In genomic region chr3:31531465-31531991, GRCh38 we compare ENCODE assay signal across 7 cellular contexts. TPM values are rescaled to one million over a fixed set of nuclear protein-coding genes. Genes with fewer than 3 reads are reported as not detected.
DNase-seq lines count a peak whose midpoint lies in the region; ATAC-seq, FAIRE-seq and TF ChIP-seq lines count a peak whose summit lies in the region.

No MANE protein-coding gene starts in this region.

- H4K91ac ChIP-seq in H1 (replicated peaks; ENCODE audit: insufficient read length, low read length), result peak overlapping the region; percentile 76

- peak overlapping the region; percentile 99; the same call in 1 of the 2 replicates for H4K8ac ChIP-seq in H1 (ENCODE audit: extremely low read depth, insufficient read depth, low read length)

- no peak overlapping the region for H3K14ac ChIP-seq in H1 (ENCODE audit: insufficient read length)

- H3K36me3 Mint-ChIP-seq in GM23338 (ENCODE audit: low read depth), result no peaks in the 10 kb centered on the region

- H3K9me3 ChIP-seq in OCI-LY1 (ENCODE audit: low read length) (no peaks in the 10 kb centered on the region), H1 (ENCODE audit: insufficient read depth in 2 of 2, low read depth in 1 of 2, low read length in 1 of 2) (no peaks in the 10 kb centered on the region), osteoblast (ENCODE audit: low read depth, low read length) (no peaks in the 10 kb centered on the region)

- H3F3A ChIP-seq in GM23338 (replicated peaks; ENCODE audit: low read depth) (peaks cover 4% of the 10 kb centered on the region; the same call in 1 of the 2 replicates), OCI-LY1 (ENCODE audit: insufficient read depth, low read length) (no peaks in the 10 kb centered on the region)

- peak overlapping the region; percentile 94 for H4K5ac ChIP-seq in H1 (ENCODE audit: insufficient read length, low read depth, low read length)

- no peaks in the 10 kb centered on the region; the same call in 2 of the 3 replicates for H3K9me3 Mint-ChIP-seq in GM23338

- no peak overlapping the region for H2BK20ac ChIP-seq in H1 (ENCODE audit: low read length)

- CTCF ChIA-PET in H1 (lab: Charles Lee; ENCODE audit: partially characterized antibody), result interaction anchor here (0.7 to 3.7 kb wide), 5 partner anchors 9 to 71 kb away, joined by 3 to 16 read pairs (median 4); no protein-coding TSS in a partner anchor

- H3K27me3 ChIP-seq in GM23338 (ENCODE audit: insufficient read depth) (no peaks in the 10 kb centered on the region), OCI-LY1 (ENCODE audit: insufficient read depth, low read length) (no peaks in the 10 kb centered on the region; the same call in 1 of the 2 replicates), H1 (replicated peaks in 1 of 4; ENCODE audit: control insufficient read depth in 3 of 4, extremely low read depth in 1 of 4, insufficient read depth in 3 of 4, low read length in 3 of 4) (no peaks in the 10 kb centered on the region), osteoblast (ENCODE audit: insufficient read depth, low read length) (peaks cover 17% of the 10 kb centered on the region)

- TF ChIP-seq EP300 in H1 (IDR thresholded peaks at IDR 0.05; ENCODE audit: borderline replicate concordance in 1 of 2, low read depth in 2 of 2, low read length in 2 of 2), result no peak

- peak overlapping the region; percentile 93 for H2BK5ac ChIP-seq in H1 (ENCODE audit: low read depth, low read length)

- H3K9me2 ChIP-seq in GM23338 (ENCODE audit: insufficient read depth), result no peaks in the 10 kb centered on the region
- no peaks in the 10 kb centered on the region for H3K9me2 ChIP-seq in OCI-LY1 (ENCODE audit: low read depth, low read length)

- peak overlapping the region; percentile 99 for H3K27ac Mint-ChIP-seq in GM23338

- H3K9ac ChIP-seq in OCI-LY1 (ENCODE audit: low read length) (peak overlapping the region; percentile 84), H1 (replicated peaks in 1 of 4; ENCODE audit: extremely low read depth in 1 of 4, low read depth in 3 of 4, low read length in 3 of 4) (peak overlapping the region; percentile 91 to 98 (median 94))

- no peak overlapping the region for H2AK5ac ChIP-seq in H1 (ENCODE audit: low read depth, low read length)

- H4K20me1 ChIP-seq in GM23338 (replicated peaks; ENCODE audit: insufficient read depth) (peaks cover 25% of the 10 kb centered on the region), OCI-LY1 (ENCODE audit: insufficient read depth, low read length) (no peaks in the 10 kb centered on the region), H1 (replicated peaks in 1 of 2; ENCODE audit: control insufficient read depth in 1 of 2, insufficient read depth in 2 of 2, low read length in 2 of 2) (peaks cover 2 to 17% of the 10 kb centered on the region in 2 experiments), osteoblast (ENCODE audit: insufficient read depth, low read length) (peaks cover 21% of the 10 kb centered on the region)

- H3K79me2 ChIP-seq in GM23338 (replicated peaks; ENCODE audit: insufficient read depth) (peaks cover 32% of the 10 kb centered on the region), OCI-LY1 (ENCODE audit: insufficient read depth, low read length) (peaks cover 37% of the 10 kb centered on the region), H1 (ENCODE audit: control insufficient read depth in 1 of 2, insufficient read depth in 2 of 2, low read length in 2 of 2) (peaks cover 5 to 43% of the 10 kb centered on the region in 2 experiments; a peak in 3 of 4 replicates), osteoblast (ENCODE audit: insufficient read depth, low read length) (peaks cover 37% of the 10 kb centered on the region)

- H3K27me3 Mint-ChIP-seq in GM23338 (ENCODE audit: insufficient read depth, low read depth, poor library complexity), result peaks cover 7% of the 10 kb centered on the region

- peak overlapping the region; percentile 80 for H3K4me2 ChIP-seq in GM23338
- peak overlapping the region; percentile 87 for H3K4me2 ChIP-seq in OCI-LY1 (ENCODE audit: low read length)
- H3K4me2 ChIP-seq in H1 (ENCODE audit: insufficient read depth in 1 of 2, low read depth in 2 of 2, low read length in 2 of 2), result peak overlapping the region; percentile 79 to 87
- peak overlapping the region; percentile 99 for H3K4me2 ChIP-seq in osteoblast (ENCODE audit: insufficient read depth, low read length)

- no peak overlapping the region for H2BK120ac ChIP-seq in H1 (replicated peaks; ENCODE audit: low read depth, low read length)

- no peak for TF ChIP-seq POLR2A in H1 (IDR thresholded peaks at IDR 0.05; ENCODE audit: control extremely low read depth in 1 of 2, low read depth in 2 of 2, low read length in 2 of 2)

- peak overlapping the region; percentile 70 for H3K4ac ChIP-seq in H1 (replicated peaks; ENCODE audit: insufficient read length, low read depth, low read length)

- POLR2A ChIA-PET in H1 (lab: Charles Lee; ENCODE audit: partially characterized antibody), result interaction anchor here (0.9 to 3.7 kb wide), 21 partner anchors 9 to 308 kb away, joined by 3 to 31 read pairs (median 7); no protein-coding TSS in a partner anchor

- H2AFZ ChIP-seq in GM23338, result peak overlapping the region; percentile 53
- peak overlapping the region; percentile 16 for H2AFZ ChIP-seq in OCI-LY1 (ENCODE audit: low read length)
- H2AFZ ChIP-seq in H1 (ENCODE audit: low read length), result peak overlapping the region; percentile 33
- H2AFZ ChIP-seq in osteoblast (ENCODE audit: low read length), result peak overlapping the region; percentile 94

- ATAC-seq in GM23338 (no peak), HG03432 (IDR thresholded peaks at IDR 0.05; ENCODE audit: unreplicated experiment) (no peak), HG03521 (IDR thresholded peaks at IDR 0.05; ENCODE audit: unreplicated experiment) (no peak)

- H3K4me3 Mint-ChIP-seq in GM23338, result no peak overlapping the region; the same call in 2 of the 3 replicates

- H3K4me3 ChIP-seq in GM23338 (peak overlapping the region; percentile 81), OCI-LY1 (ENCODE audit: low read depth, low read length, poor library complexity, severe bottlenecking) (peak overlapping the region; percentile 81), H1 (ENCODE audit: extremely low read depth in 1 of 4, insufficient read depth in 2 of 4, low read depth in 3 of 4, low read length in 4 of 4) (peak overlapping the region; percentile 70 to 95 (median 84)), osteoblast (ENCODE audit: insufficient read depth, low read length) (peak overlapping the region; percentile 89)

- 4% methylated on average over 28 of the region's 31 CpGs; no CpG with 5 or more reads in 1 of the 2 experiments for WGBS in H1 (ENCODE audit: extremely low coverage in 1 of 2, insufficient coverage in 1 of 2, insufficient read length in 1 of 2, insufficient replicate concordance in 2 of 2, low coverage in 1 of 2, low lambda C conversion rate in 2 of 2, missing lambda C conversion rate in 1 of 2), 2 experiments

- peak overlapping the region; percentile 44 for H3K56ac ChIP-seq in H1 (replicated peaks; ENCODE audit: insufficient read length, low read depth, low read length)

- peak overlapping the region; percentile 13; the same call in 1 of the 2 replicates for H2BK12ac ChIP-seq in H1 (ENCODE audit: low read depth, low read length)

- H3K23ac ChIP-seq in H1 (ENCODE audit: insufficient read length), result no peak overlapping the region

- H3K23me2 ChIP-seq in H1 (ENCODE audit: low read depth, low read length), result no peaks in the 10 kb centered on the region

- DNase-seq in GM23338 (ENCODE audit: low spot score) (no peak), H1 (ENCODE audit: low read depth in 1 of 2, low spot score in 2 of 2) (no peak), osteoblast (ENCODE audit: insufficient read length, low spot score, missing footprints) (no peak), ecto neural progenitor cell (ENCODE audit: low spot score) (no peak)

- no peak overlapping the region for H2BK15ac ChIP-seq in H1 (ENCODE audit: low read length)

- peak overlapping the region; percentile 99 for H3K27ac ChIP-seq in GM23338 (ENCODE audit: low read depth)
- peak overlapping the region; percentile 91 for H3K27ac ChIP-seq in OCI-LY1 (ENCODE audit: low read depth, low read length, poor library complexity, severe bottlenecking)
- H3K27ac ChIP-seq in H1 (ENCODE audit: low read depth, low read length), result peak overlapping the region; percentile 97
- peak overlapping the region; percentile 94 for H3K27ac ChIP-seq in osteoblast (ENCODE audit: low read depth, low read length)

- H3K79me1 ChIP-seq in H1 (ENCODE audit: low read depth, low read length), result no peaks in the 10 kb centered on the region

- TF ChIP-seq RAD21 in H1 (IDR thresholded peaks at IDR 0.05 in 1 of 2, conservative IDR thresholded peaks at IDR 0.05 in 1 of 2; ENCODE audit: low read depth in 2 of 2, low read length in 2 of 2), result peak in 1 of 2 experiments; percentile 4; a peak in 1 of 4 replicates

- TF ChIP-seq CTCF in GM23338 (conservative IDR thresholded peaks at IDR 0.05; ENCODE audit: low read depth in 2 of 2) (peak; percentile 22 to 34; a peak in 1 of 4 replicates), OCI-LY1 (IDR thresholded peaks at IDR 0.05; ENCODE audit: low read length) (no peak), H1 (IDR thresholded peaks at IDR 0.05; ENCODE audit: control extremely low read depth in 1 of 3, insufficient read depth in 1 of 3, low read depth in 1 of 3, low read length in 3 of 3) (peak in 1 of 3 experiments; percentile 19; a peak in 1 of 4 replicates), osteoblast (IDR thresholded peaks at IDR 0.05; ENCODE audit: extremely low read depth, low read depth, low read length) (peak; percentile 13)

- no peaks in the 10 kb centered on the region for H3K36me3 ChIP-seq in GM23338 (ENCODE audit: insufficient read depth)
- no peaks in the 10 kb centered on the region; the same call in 1 of the 2 replicates for H3K36me3 ChIP-seq in OCI-LY1 (ENCODE audit: insufficient read depth, low read length)
- no peaks in the 10 kb centered on the region for H3K36me3 ChIP-seq in H1 (ENCODE audit: control insufficient read depth in 2 of 4, insufficient read depth in 4 of 4, low read length in 3 of 4)
- H3K36me3 ChIP-seq in osteoblast (ENCODE audit: insufficient read depth, low read length), result no peaks in the 10 kb centered on the region

- peaks cover 17% of the 10 kb centered on the region for H3K4me1 Mint-ChIP-seq in GM23338

- H3K4me1 ChIP-seq in GM23338 (ENCODE audit: insufficient read depth) (peaks cover 25% of the 10 kb centered on the region), OCI-LY1 (ENCODE audit: insufficient read depth, low read length, severe bottlenecking) (peaks cover 30% of the 10 kb centered on the region), H1 (replicated peaks in 1 of 4; ENCODE audit: control insufficient read depth in 3 of 4, insufficient read depth in 4 of 4, low read length in 3 of 4) (peaks cover 0 to 9% (median 3%) of the 10 kb centered on the region in 4 experiments; a peak in 2 of 7 replicates), osteoblast (ENCODE audit: insufficient read depth, low read length) (peaks cover 20% of the 10 kb centered on the region)

- FAIRE-seq in H1 (lab: Jason Lieb, UNC), result no peak

- H3K18ac ChIP-seq in H1 (ENCODE audit: extremely low read depth, low read length), result peak overlapping the region; percentile 92

RNA-seq across cellular contexts. Expression of gene STT3B, which starts 1.2 kb away (rescaled TPM):
- 139 and 167 TPM in 2 replicates for total RNA-seq in GM23338 (2014; rRNA removed; shearing (Covaris generic))
- polyA plus RNA-seq in GM23338 (2016; fragmentation: Nextera tagmentation; extraction: Ambion mirVana), result 44.1 and 45.2 TPM in 2 replicates
- total RNA-seq in H1 (2021; fragmentation: NEBNext Ultra II Directional; extraction: Animal tissue kit (Norgen Biotek cat#: 25700)), result 131 and 134 TPM in 2 replicates
- 34.2 and 43.5 TPM in 2 replicates for polyA plus RNA-seq in H1 (2011; rRNA removed)
- 53.5 TPM for polyA plus RNA-seq in H1 (2011; cell fraction: cytosol; rRNA removed)
- 26.1 TPM for polyA plus RNA-seq in H1 (2011; cell fraction: nucleus; rRNA removed)
- 43.7 to 95.2 TPM (median 53.1 TPM) in 4 replicates for polyA plus RNA-seq in H1 (2012, experiment 1 of 2)
- polyA plus RNA-seq in H1 (2012, experiment 2 of 2), result 5.7 TPM
- polyA plus RNA-seq in H1 (2013, experiment 1 of 2), result 201 TPM
- 213 TPM for polyA plus RNA-seq in H1 (2013, experiment 2 of 2)
- polyA minus RNA-seq in H1 (2011; rRNA and poly(A)+ RNA removed), result 96.8 and 163 TPM in 2 replicates
- polyA minus RNA-seq in H1 (2011; cell fraction: cytosol; rRNA and poly(A)+ RNA removed), result 61.3 TPM
- 84.5 TPM for polyA minus RNA-seq in H1 (2011; cell fraction: nucleus; rRNA and poly(A)+ RNA removed)
- 216 and 247 TPM in 2 replicates for total RNA-seq in osteoblast

Comparison
In these comparisons a context has a peak if more than half of its experiments do, and no peak if none do; other contexts are left out.
1. H2AFZ ChIP-seq: peak in every context shown above with its lines; median percentile 94 in osteoblast; 53 in GM23338; 33 in H1; 16 in OCI-LY1.